Comparison of ENCODE assay signal across 8 cellular contexts in the genomic region with DNA sequence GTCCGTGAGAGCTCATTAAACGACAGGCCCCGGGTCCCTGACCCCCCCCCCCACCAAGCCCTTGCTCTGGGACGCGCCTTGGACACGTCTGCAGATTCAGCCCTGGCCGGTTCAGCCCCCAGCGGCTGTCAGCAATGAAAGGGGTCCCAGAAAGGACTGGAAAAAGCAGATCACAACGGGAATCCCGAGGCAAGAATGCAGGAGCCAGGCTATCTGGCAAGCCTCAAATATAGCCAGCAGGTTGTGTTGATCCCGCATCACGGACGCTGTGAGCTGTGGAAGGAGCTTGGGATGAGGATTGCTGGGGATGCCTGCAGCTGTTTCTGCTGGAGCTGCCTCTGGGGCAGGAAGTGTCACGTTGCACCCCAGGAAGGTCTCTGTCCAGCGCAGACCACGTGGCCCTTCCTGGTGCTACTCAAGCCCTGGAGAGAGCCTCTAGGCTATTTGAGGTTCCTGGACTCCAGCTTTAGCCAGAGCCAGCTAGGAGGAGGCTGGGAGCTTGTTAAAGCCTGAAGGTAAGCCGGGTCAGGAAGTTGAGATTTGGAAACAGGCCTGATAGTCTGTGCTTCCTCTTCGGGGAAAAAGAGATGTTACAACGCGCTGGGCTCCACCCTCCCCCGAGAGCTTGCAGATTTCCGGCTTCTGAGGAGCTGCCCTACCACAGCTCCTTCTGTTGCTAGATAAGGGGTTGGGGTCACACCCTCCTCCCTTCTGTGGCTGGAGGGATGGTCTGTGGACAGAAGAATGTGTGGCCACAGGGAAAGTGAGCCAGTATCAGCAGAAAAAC. TPM values are rescaled to one million over a fixed set of nuclear protein-coding genes. Genes with fewer than 3 reads are reported as not detected.
DNase-seq lines count a peak whose midpoint lies in the region; ATAC-seq and TF ChIP-seq lines count a peak whose summit lies in the region.

No MANE protein-coding gene starts in this region.

- H3K27me3 Mint-ChIP-seq in CD8-positive, alpha-beta T cell (ENCODE audit: low read depth) = no peaks in the 10 kb centered on the region
- peaks cover 0 to 2% of the 10 kb centered on the region in 2 donors for H3K27me3 Mint-ChIP-seq in stimulated activated naive B cell treated with anti-CD40 and anti-IgM and Interleukin-4, amounts not matched to agents 10 μg/mL and 1 μg/mL and 100 μg/mL, for 72 hours

- H3K36me3 ChIP-seq in CD8-positive, alpha-beta T cell (ENCODE audit: insufficient read depth, low read length) = no peaks in the 10 kb centered on the region
- no peaks in the 10 kb centered on the region for H3K36me3 ChIP-seq in adrenal gland (replicated peaks in 1 of 2)

- no peaks in the 10 kb centered on the region for H3K36me3 Mint-ChIP-seq in CD8-positive, alpha-beta T cell
- H3K36me3 Mint-ChIP-seq in stimulated activated naive B cell treated with anti-CD40 and anti-IgM and Interleukin-4, amounts not matched to agents 10 μg/mL and 1 μg/mL and 100 μg/mL, for 72 hours = no peaks in the 10 kb centered on the region

- 2 to 6% (median 3%) methylated on average over 11 to 22 of the region's 22 CpGs for WGBS in adrenal gland, 4 donors

- POLR2A ChIA-PET in CD8-positive, alpha-beta T cell (lab: Charles Lee) = no interaction called here

- H3K4me3 ChIP-seq in CD8-positive, alpha-beta T cell (ENCODE audit: low read depth, low read length) = peak overlapping the region; percentile 42
- peak overlapping the region in 1 of 4 donors; percentile 17 for H3K4me3 ChIP-seq in adrenal gland

- peaks cover 12% of the 10 kb centered on the region for H3K4me1 ChIP-seq in CD8-positive, alpha-beta T cell (ENCODE audit: insufficient read depth, low read length)
- H3K4me1 ChIP-seq in adrenal gland (replicated peaks in 1 of 2) = peaks cover 0 to 10% of the 10 kb centered on the region in 2 donors

- intact Hi-C loops in CD8-positive, alpha-beta T cell (cut with DNase I, micrococcal nuclease) = loop anchor here (1.0 to 10.0 kb wide), 6 partner anchors 143 to 864 kb away; a partner anchor contains a TSS
- intact Hi-C loops in adrenal gland (cut with DNase I) (no loop called here), left colon (cut with DNase I, micrococcal nuclease) (no loop called here)

- H3K9me3 ChIP-seq in CD8-positive, alpha-beta T cell (ENCODE audit: low read length) = no peaks in the 10 kb centered on the region
- no peaks in the 10 kb centered on the region for H3K9me3 ChIP-seq in adrenal gland (replicated peaks in 1 of 3)

- CTCF ChIA-PET in CD8-positive, alpha-beta T cell (lab: Charles Lee) = no interaction called here

- H3K4me3 Mint-ChIP-seq in CD8-positive, alpha-beta T cell = peak overlapping the region; percentile 42
- peak overlapping the region; percentile 42 to 52 for H3K4me3 Mint-ChIP-seq in stimulated activated naive B cell treated with anti-CD40 and anti-IgM and Interleukin-4, amounts not matched to agents 10 μg/mL and 1 μg/mL and 100 μg/mL, for 72 hours

- ATAC-seq in CD8-positive, alpha-beta T cell = peak; percentile 83
- ATAC-seq in left colon = no peak
- ATAC-seq in stimulated activated naive B cell treated with anti-CD40 and anti-IgM and Interleukin-4, amounts not matched to agents 10 μg/mL and 1 μg/mL and 100 μg/mL, for 72 hours (replicated peaks) = peak; percentile 63 to 74
- no peak for ATAC-seq in GM19324 (IDR thresholded peaks at IDR 0.05; ENCODE audit: low FRiP score, unreplicated experiment)
- no peak for ATAC-seq in HG03039 (IDR thresholded peaks at IDR 0.05; ENCODE audit: unreplicated experiment)

- DNase-seq in CD8-positive, alpha-beta T cell = peak in 6 of 7 experiments; percentile 28 to 72 (median 52)
- peak; percentile 32 for DNase-seq in LHCN-M2 (ENCODE audit: low read depth)
- DNase-seq in adrenal gland = peak; percentile 26 to 62 (median 49)
- DNase-seq in left colon = peak; percentile 38 to 43
- peak; percentile 41 for DNase-seq in stimulated activated naive B cell treated with anti-CD40 and anti-IgM and Interleukin-4, amounts not matched to agents 10 μg/mL and 1 μg/mL and 100 μg/mL, for 72 hours
- DNase-seq in cerebellar nuclear complex (lab: John Stamatoyannopoulos, UW) = no peak

- TF ChIP-seq POLR2A in adrenal gland (IDR thresholded peaks at IDR 0.05) = no peak

- peaks cover 7% of the 10 kb centered on the region for H3K9me3 Mint-ChIP-seq in CD8-positive, alpha-beta T cell
- no peaks in the 10 kb centered on the region for H3K9me3 Mint-ChIP-seq in stimulated activated naive B cell treated with anti-CD40 and anti-IgM and Interleukin-4, amounts not matched to agents 10 μg/mL and 1 μg/mL and 100 μg/mL, for 72 hours

- no peaks in the 10 kb centered on the region for H3K27me3 ChIP-seq in CD8-positive, alpha-beta T cell (ENCODE audit: insufficient read depth, low read length)
- H3K27me3 ChIP-seq in adrenal gland = peaks cover 7% of the 10 kb centered on the region

- H3K27ac Mint-ChIP-seq in CD8-positive, alpha-beta T cell = peak overlapping the region; percentile 80
- H3K27ac Mint-ChIP-seq in stimulated activated naive B cell treated with anti-CD40 and anti-IgM and Interleukin-4, amounts not matched to agents 10 μg/mL and 1 μg/mL and 100 μg/mL, for 72 hours = peak overlapping the region; percentile 77

- H3K27ac ChIP-seq in CD8-positive, alpha-beta T cell (ENCODE audit: low read depth, low read length) = peak overlapping the region; percentile 55
- H3K27ac ChIP-seq in adrenal gland = peak overlapping the region in 4 of 5 donors; percentile 1 to 75 (median 18)

- TF ChIP-seq CTCF in CD8-positive, alpha-beta T cell (IDR thresholded peaks at IDR 0.05) = no peak
- TF ChIP-seq CTCF in adrenal gland (IDR thresholded peaks at IDR 0.05) = no peak

- H3K4me1 Mint-ChIP-seq in CD8-positive, alpha-beta T cell (ENCODE audit: low read depth) = peaks cover 12% of the 10 kb centered on the region
- H3K4me1 Mint-ChIP-seq in stimulated activated naive B cell treated with anti-CD40 and anti-IgM and Interleukin-4, amounts not matched to agents 10 μg/mL and 1 μg/mL and 100 μg/mL, for 72 hours = peaks cover 17 to 28% of the 10 kb centered on the region in 2 donors

RNA-seq across cellular contexts. Expression of a gene that starts 19.3 kb away (rescaled TPM):
- total RNA-seq in CD8-positive, alpha-beta T cell = not detected
- total RNA-seq in LHCN-M2 (2014; rRNA removed) (not detected in 2 replicates), adrenal gland (10 to 100 TPM in 4 of 8 donors, 1 to 10 TPM in 4; 4.2 to 14.0 (median 9.9) TPM), left colon (1 to 10 TPM; 1.6 to 4.8 TPM)
- not detected for polyA plus RNA-seq in LHCN-M2 (2012)
- polyA plus RNA-seq in adrenal gland = 10 to 100 TPM in 1 of 3 donors, 1 to 10 TPM in 2; 3.1 to 11.3 (median 5.2) TPM

RNA-seq across cellular contexts. Expression of a gene that starts 36.8 kb away (rescaled TPM):
- not detected for total RNA-seq in CD8-positive, alpha-beta T cell
- total RNA-seq in LHCN-M2 (2014; rRNA removed) = not detected in 2 replicates
- polyA plus RNA-seq in LHCN-M2 (2012) = not detected
- total RNA-seq in adrenal gland = not detected
- polyA plus RNA-seq in adrenal gland = not detected
- under 1 TPM; 0.18 to 0.28 TPM for total RNA-seq in left colon

Comparison
In these comparisons a context has a peak if more than half of its experiments do, and no peak if none do; other contexts are left out.
1. ATAC-seq: peak in CD8-positive, alpha-beta T cell (single experiment) and stimulated activated naive B cell treated with anti-CD40 and anti-IgM and Interleukin-4, amounts not matched to agents 10 μg/mL and 1 μg/mL and 100 μg/mL, for 72 hours (2 of 2); none in left colon (single experiment), GM19324 (single experiment) and HG03039 (single experiment).
2. DNase-seq: peak in CD8-positive, alpha-beta T cell (6 of 7), LHCN-M2 (single experiment), adrenal gland (7 of 7), left colon (2 of 2) and stimulated activated naive B cell treated with anti-CD40 and anti-IgM and Interleukin-4, amounts not matched to agents 10 μg/mL and 1 μg/mL and 100 μg/mL, for 72 hours (single experiment); none in cerebellar nuclear complex (0 of 2).
3. intact Hi-C loops: an anchor here in CD8-positive, alpha-beta T cell (1.0 to 10.0 kb wide); none called in adrenal gland and left colon.